Comparison of ENCODE assay signal across 13 cellular contexts in the genomic region with DNA sequence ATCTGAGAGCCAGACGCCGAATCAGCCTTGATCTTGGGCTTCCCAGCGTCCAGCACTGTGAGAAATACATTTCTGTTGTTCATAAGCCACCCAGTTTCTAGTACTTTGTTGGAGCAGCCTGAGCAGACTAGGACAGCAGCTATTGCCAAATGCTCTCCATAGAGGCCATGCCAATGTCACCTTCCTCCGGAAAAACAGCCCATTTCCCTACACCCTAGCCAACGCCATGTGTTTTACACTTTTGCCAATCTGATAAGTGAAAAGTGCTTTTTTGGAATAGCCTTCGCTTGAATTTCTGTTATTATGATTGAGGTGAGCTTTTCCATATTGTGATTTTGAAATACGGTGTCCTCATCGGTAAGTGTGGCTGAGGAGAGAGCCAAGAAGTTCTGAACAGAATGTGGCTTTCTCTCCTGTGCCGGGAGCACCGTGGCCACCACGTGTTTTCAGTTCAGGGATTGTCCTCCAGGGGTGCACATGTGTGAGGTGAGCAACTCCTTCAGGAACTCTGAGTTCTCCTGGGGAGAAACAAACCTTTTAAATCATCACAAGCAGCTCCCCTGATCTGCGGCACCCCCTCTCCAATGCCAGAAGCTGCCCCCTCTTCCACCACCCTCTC. TPM values are rescaled to one million over a fixed set of nuclear protein-coding genes. Genes with fewer than 3 reads are reported as not detected.
DNase-seq lines count a peak whose midpoint lies in the region; TF ChIP-seq lines count a peak whose summit lies in the region.
"Had no signal": no experiment of that assay in that cellular context is flagged by ENCODE, and none has a peak within 500 bp of the region (broad histone marks: within the 10 kb centered on the region; RNA-seq: fewer than 3 reads in every experiment).

No MANE protein-coding gene starts in this region.

- 76% methylated on average over 12 of the region's 12 CpGs for WGBS in suprapubic skin

- H3K4me3 ChIP-seq in AG09309 (ENCODE audit: control insufficient read depth, low read depth, low read length) (no peak overlapping the region), HL-60 (replicated peaks; ENCODE audit: insufficient read depth, low read length) (no peak overlapping the region), epithelial cell of proximal tubule (ENCODE audit: low read depth, low read length) (no peak overlapping the region), suprapubic skin (no peak overlapping the region)
- H3K4me3 ChIP-seq: GM12878 had no signal

- no peaks in the 10 kb centered on the region for H3K9me3 ChIP-seq in suprapubic skin

- H3K27me3 ChIP-seq in HL-60 (ENCODE audit: insufficient read depth, poor library complexity, severe bottlenecking) (no peaks in the 10 kb centered on the region), suprapubic skin (no peaks in the 10 kb centered on the region)

- no peaks in the 10 kb centered on the region for H3K4me1 ChIP-seq in suprapubic skin

- DNase-seq in AG09309 (ENCODE audit: low read depth), result no peak
- no peak for DNase-seq in HL-60 (ENCODE audit: low read depth in 1 of 2, low spot score in 1 of 2)
- DNase-seq in epithelial cell of proximal tubule (ENCODE audit: low read depth), result no peak
- DNase-seq in lung microvascular endothelial cell (ENCODE audit: low read depth in 2 of 2), result peak; percentile 42 to 74
- DNase-seq in D341Med (ENCODE audit: low spot score), result no peak
- no peak for DNase-seq in AG20443 (ENCODE audit: low spot score)
- DNase-seq in NCI-H1092 (lab: John Stamatoyannopoulos, UW), result no peak
- DNase-seq in suprapubic skin (ENCODE audit: low spot score in 2 of 2), result no peak
- DNase-seq: activated CD8-positive, alpha-beta memory T cell treated with anti-CD3 and anti-CD28 coated beads, Interleukin-2, amount 10 ng/mL, durations not matched to agents 7 days and 5 days; CD8-positive, alpha-beta memory T cell; erythroblast; NCI-H1436 had no signal

- no peak for TF ChIP-seq POLR2A in suprapubic skin (IDR thresholded peaks at IDR 0.05)

- H3K27ac ChIP-seq in HL-60 (replicated peaks), result no peak overlapping the region
- H3K27ac ChIP-seq in suprapubic skin, result no peak overlapping the region

- TF ChIP-seq CTCF in AG09309 (IDR thresholded peaks at IDR 0.05; ENCODE audit: control insufficient read depth, insufficient read depth, low read depth, low read length, missing control alignments) (peak; percentile 27), HL-60 (IDR thresholded peaks at IDR 0.05; ENCODE audit: insufficient read depth, low read length) (peak; percentile 2), epithelial cell of proximal tubule (conservative IDR thresholded peaks at IDR 0.05; ENCODE audit: low read depth, low read length) (peak; percentile 44), suprapubic skin (IDR thresholded peaks at IDR 0.05) (no peak)

- TF ChIP-seq EP300 in suprapubic skin (IDR thresholded peaks at IDR 0.05), result no peak

- H3K36me3 ChIP-seq in suprapubic skin, result peaks cover 19% of the 10 kb centered on the region

RNA-seq across cellular contexts. Expression of a gene that starts 35.8 kb away (rescaled TPM):
- 10.8 and 14.8 TPM in 2 replicates for total RNA-seq in epithelial cell of proximal tubule
- total RNA-seq in lung microvascular endothelial cell, result 12.2 and 16.9 TPM in 2 replicates
- total RNA-seq in suprapubic skin, result 10 to 100 TPM; 19.2 to 28.5 (median 26.4) TPM

RNA-seq across cellular contexts. Expression of a gene that starts 56.3 kb away (rescaled TPM):
- total RNA-seq in epithelial cell of proximal tubule (15.3 and 19.8 TPM in 2 replicates), lung microvascular endothelial cell (under 0.01 TPM in 2 replicates), suprapubic skin (100 to 1,000 TPM; 112 to 150 (median 122) TPM)

Comparison
In these comparisons a context has a peak if more than half of its experiments do, and no peak if none do; other contexts are left out.
1. DNase-seq: peak in lung microvascular endothelial cell (2 of 2); none in AG09309 (single experiment), HL-60 (0 of 2), epithelial cell of proximal tubule (single experiment), D341Med (single experiment), AG20443 (single experiment), NCI-H1092 (single experiment) and suprapubic skin (0 of 2).
2. CTCF ChIP-seq: peak in AG09309 (single experiment), HL-60 (single experiment) and epithelial cell of proximal tubule (single experiment); none in suprapubic skin (0 of 2).
3. RNA of a gene that starts 56.3 kb away (total RNA-seq): 112 to 150 TPM in suprapubic skin and 15.3 to 19.8 TPM in epithelial cell of proximal tubule; under 0.01 TPM in lung microvascular endothelial cell; every median in the first group is over 10 times any median in the second.